21 cellular contexts compared by ENCODE assay signal in the genomic region with DNA sequence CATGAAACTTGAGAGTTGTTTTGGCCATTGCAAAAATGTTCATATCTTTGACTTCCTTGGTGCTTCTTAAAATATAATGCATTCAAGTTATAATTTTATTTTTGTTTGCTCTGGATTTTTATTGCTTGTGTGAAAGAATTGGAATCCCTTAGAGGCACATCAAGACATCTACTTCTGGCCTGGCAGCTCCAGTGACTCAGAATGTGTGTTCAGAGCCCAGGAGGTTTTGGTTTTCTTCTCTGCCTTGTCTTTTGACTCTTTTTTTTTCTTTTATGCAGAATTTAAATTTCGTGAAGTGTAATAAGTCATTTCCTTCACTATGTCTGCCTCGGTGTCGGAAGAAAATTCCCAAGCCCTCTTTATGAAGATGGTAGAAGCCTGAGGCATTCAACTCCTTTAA.
A peak's percentile ranks its signal among the peaks of the same experiment; 100 is the strongest.
DNase-seq lines count a peak whose midpoint lies in the region; ATAC-seq, FAIRE-seq and TF ChIP-seq lines count a peak whose summit lies in the region.
"Had no signal": no experiment of that assay in that cellular context is flagged by ENCODE, and none has a peak within 500 bp of the region (broad histone marks: within the 10 kb centered on the region; RNA-seq: fewer than 3 reads in every experiment).

No MANE protein-coding gene starts in this region.

- ATAC-seq in activated naive CD8-positive, alpha-beta T cell treated with anti-CD3 and anti-CD28 coated beads, Interleukin-2, amount 50 U/mL, for 24 hours: no peak
- ATAC-seq: activated CD8-positive, alpha-beta T cell treated with anti-CD3 and anti-CD28 coated beads for 36 hours; HepG2; Panc1 had no signal

- H3K9me3 ChIP-seq in SK-N-SH (no peaks in the 10 kb centered on the region), skeletal muscle satellite cell (replicated peaks; ENCODE audit: low read length) (no peaks in the 10 kb centered on the region)
- H3K9me3 ChIP-seq: adrenal gland, BLaER1, suprapubic skin had no signal

- no peak for FAIRE-seq in RCC 7860 (lab: Jason Lieb, UNC)
- FAIRE-seq: kidney had no signal

- DNase-seq in EL: peak; percentile 49
- DNase-seq in SK-N-SH: no peak
- peak; percentile 49 for DNase-seq in epithelial cell of esophagus (ENCODE audit: low read depth)
- no peak for DNase-seq in NCI-H748 (lab: John Stamatoyannopoulos, UW; ENCODE audit: unreplicated experiment)
- DNase-seq in SW 1271 (lab: John Stamatoyannopoulos, UW): no peak
- DNase-seq in RCC 7860 (ENCODE audit: low spot score): no peak
- DNase-seq in activated naive CD8-positive, alpha-beta T cell treated with anti-CD3 and anti-CD28 coated beads, Interleukin-2, amount 50 U/mL, for 24 hours: no peak
- DNase-seq: activated CD8-positive, alpha-beta T cell treated with anti-CD3 and anti-CD28 coated beads for 36 hours; adrenal gland; cortex of kidney; kidney; mesendoderm; MV-4-11; NCI-H2029; NCI-H526; nephron progenitor cell had no signal

- peaks cover 21% of the 10 kb centered on the region for H3K27me3 Mint-ChIP-seq in activated naive CD8-positive, alpha-beta T cell treated with anti-CD3 and anti-CD28 coated beads, Interleukin-2, amount 50 U/mL, for 24 hours

- H4K20me1 ChIP-seq in SK-N-SH (ENCODE audit: insufficient read depth): no peaks in the 10 kb centered on the region
- H4K20me1 ChIP-seq: BLaER1 had no signal

- H3K27ac ChIP-seq in SK-N-SH (ENCODE audit: low read depth in 2 of 2, low read length in 1 of 2): peak overlapping the region in 1 of 2 experiments; percentile 70; a peak in 2 of 4 replicates
- H3K27ac ChIP-seq: adrenal gland, BLaER1, suprapubic skin had no signal

- TF ChIP-seq CTCF in SK-N-SH (IDR thresholded peaks at IDR 0.05) (no peak), epithelial cell of esophagus (IDR thresholded peaks at IDR 0.05; ENCODE audit: insufficient read depth, low read depth, low read length, missing control alignments) (no peak)

- no peaks in the 10 kb centered on the region for H3K27me3 ChIP-seq in SK-N-SH (ENCODE audit: insufficient read depth)
- H3K27me3 ChIP-seq in skeletal muscle satellite cell (ENCODE audit: control insufficient read depth, insufficient read depth, low read length): no peaks in the 10 kb centered on the region
- H3K27me3 ChIP-seq: adrenal gland, BLaER1, suprapubic skin had no signal

- H3K4me3 ChIP-seq in SK-N-SH (ENCODE audit: low read depth in 2 of 2, low read length in 1 of 2) (no peak overlapping the region), epithelial cell of esophagus (ENCODE audit: low read length) (no peak overlapping the region), skeletal muscle satellite cell (ENCODE audit: low read length) (no peak overlapping the region)
- H3K4me3 ChIP-seq: adrenal gland, BLaER1, suprapubic skin had no signal

- H3K79me2 ChIP-seq in SK-N-SH (ENCODE audit: insufficient read depth): no peaks in the 10 kb centered on the region

- H3K9me2 ChIP-seq in SK-N-SH: no peaks in the 10 kb centered on the region

- H2AFZ ChIP-seq in SK-N-SH (ENCODE audit: low read depth): peak overlapping the region; percentile 41; the same call in 1 of the 2 replicates

- peak overlapping the region; percentile 35 for H3K4me2 ChIP-seq in SK-N-SH
- peak overlapping the region; percentile 17 for H3K4me2 ChIP-seq in skeletal muscle satellite cell (ENCODE audit: low read length)
- H3K4me2 ChIP-seq: BLaER1 had no signal

- POLR2A ChIA-PET in SK-N-SH (lab: Yijun Ruan, JAX): no interaction called here

- H3K36me3 ChIP-seq in SK-N-SH (replicated peaks in 1 of 2; ENCODE audit: control insufficient read depth in 1 of 2, insufficient read depth in 2 of 2, low read length in 1 of 2) (no peaks in the 10 kb centered on the region), skeletal muscle satellite cell (ENCODE audit: insufficient read depth, low read length) (no peaks in the 10 kb centered on the region)
- H3K36me3 ChIP-seq: adrenal gland, BLaER1, suprapubic skin had no signal

- TF ChIP-seq EP300 in SK-N-SH (IDR thresholded peaks at IDR 0.05; ENCODE audit: borderline replicate concordance in 1 of 2, low read depth in 1 of 2, low read length in 1 of 2): no peak

- H3K4me1 ChIP-seq in SK-N-SH (ENCODE audit: control insufficient read depth in 1 of 2, insufficient read depth in 2 of 2, low read depth in 1 of 2, low read length in 1 of 2) (peaks cover 2 to 28% of the 10 kb centered on the region in 2 experiments), skeletal muscle satellite cell (ENCODE audit: control insufficient read depth, insufficient read depth, low read length) (peaks cover 37% of the 10 kb centered on the region)
- H3K4me1 ChIP-seq: adrenal gland, BLaER1 had no signal

- H3K4me3 Mint-ChIP-seq in activated naive CD8-positive, alpha-beta T cell treated with anti-CD3 and anti-CD28 coated beads, Interleukin-2, amount 50 U/mL, for 24 hours: no peak overlapping the region
- H3K4me3 Mint-ChIP-seq: activated CD8-positive, alpha-beta T cell treated with anti-CD3 and anti-CD28 coated beads for 36 hours; nephron progenitor cell had no signal

- peaks cover 2% of the 10 kb centered on the region for H3K4me1 Mint-ChIP-seq in activated naive CD8-positive, alpha-beta T cell treated with anti-CD3 and anti-CD28 coated beads, Interleukin-2, amount 50 U/mL, for 24 hours

- H3K27ac Mint-ChIP-seq in activated naive CD8-positive, alpha-beta T cell treated with anti-CD3 and anti-CD28 coated beads, Interleukin-2, amount 50 U/mL, for 24 hours: no peak overlapping the region
- H3K27ac Mint-ChIP-seq: activated CD8-positive, alpha-beta T cell treated with anti-CD3 and anti-CD28 coated beads for 36 hours had no signal

- no peaks in the 10 kb centered on the region for H3K36me3 Mint-ChIP-seq in activated naive CD8-positive, alpha-beta T cell treated with anti-CD3 and anti-CD28 coated beads, Interleukin-2, amount 50 U/mL, for 24 hours (ENCODE audit: low read depth)

- H3K9ac ChIP-seq in SK-N-SH (peak overlapping the region; percentile 1; the same call in 1 of the 2 replicates), skeletal muscle satellite cell (ENCODE audit: low read depth, low read length) (no peak overlapping the region)
- H3K9ac ChIP-seq: BLaER1 had no signal

- no peak for TF ChIP-seq RAD21 in SK-N-SH (IDR thresholded peaks at IDR 0.05; ENCODE audit: low read length)

- CTCF ChIA-PET in SK-N-SH (lab: Yijun Ruan, JAX): interaction anchor here (1.5 kb wide), 1 partner anchor 19 kb away, joined by 3 read pairs; no protein-coding TSS in a partner anchor

- WGBS in SK-N-SH (ENCODE audit: low lambda C conversion rate): 54% methylated on average over 3 of the region's 3 CpGs

- no peaks in the 10 kb centered on the region for H3K9me3 Mint-ChIP-seq in activated naive CD8-positive, alpha-beta T cell treated with anti-CD3 and anti-CD28 coated beads, Interleukin-2, amount 50 U/mL, for 24 hours
- H3K9me3 Mint-ChIP-seq: activated CD8-positive, alpha-beta T cell treated with anti-CD3 and anti-CD28 coated beads for 36 hours; nephron progenitor cell had no signal

- H3F3A ChIP-seq in SK-N-SH (replicated peaks; ENCODE audit: insufficient read depth): peaks cover 24% of the 10 kb centered on the region

TF ChIP-seq in SK-N-SH, 30 proteins besides CTCF, POLR2A, EP300 and RAD21:
- TF ChIP-seq MXI1 (IDR thresholded peaks at IDR 0.05; ENCODE audit: low read depth, low read length) (no peak), JUND (IDR thresholded peaks at IDR 0.05) (0 out of 2 replicates have a peak, but pooled peaks have one; percentile 22), TCF12 (IDR thresholded peaks at IDR 0.05) (peak; percentile 40; the same call in 1 of the 2 replicates), FOSL2 (IDR thresholded peaks at IDR 0.05; ENCODE audit: borderline replicate concordance, low read depth) (peak; percentile 51; the same call in 1 of the 2 replicates)
- TF ChIP-seq, protein P1, sequence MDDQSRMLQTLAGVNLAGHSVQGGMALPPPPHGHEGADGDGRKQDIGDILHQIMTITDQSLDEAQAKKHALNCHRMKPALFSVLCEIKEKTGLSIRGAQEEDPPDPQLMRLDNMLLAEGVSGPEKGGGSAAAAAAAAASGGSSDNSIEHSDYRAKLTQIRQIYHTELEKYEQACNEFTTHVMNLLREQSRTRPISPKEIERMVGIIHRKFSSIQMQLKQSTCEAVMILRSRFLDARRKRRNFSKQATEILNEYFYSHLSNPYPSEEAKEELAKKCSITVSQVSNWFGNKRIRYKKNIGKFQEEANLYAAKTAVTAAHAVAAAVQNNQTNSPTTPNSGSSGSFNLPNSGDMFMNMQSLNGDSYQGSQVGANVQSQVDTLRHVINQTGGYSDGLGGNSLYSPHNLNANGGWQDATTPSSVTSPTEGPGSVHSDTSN (IDR thresholded peaks at IDR 0.05): peak; percentile 16; the same call in 1 of the 2 replicates

Comparison
In these comparisons a context has a peak if more than half of its experiments do, and no peak if none do; other contexts are left out.
1. DNase-seq: peak in EL (single experiment) and epithelial cell of esophagus (single experiment); none in SK-N-SH (single experiment), NCI-H748 (single experiment), SW 1271 (0 of 2), RCC 7860 (single experiment) and activated naive CD8-positive, alpha-beta T cell treated with anti-CD3 and anti-CD28 coated beads, Interleukin-2, amount 50 U/mL, for 24 hours (single experiment).